ENCODE assay signal across 2 cellular contexts in the genomic region with DNA sequence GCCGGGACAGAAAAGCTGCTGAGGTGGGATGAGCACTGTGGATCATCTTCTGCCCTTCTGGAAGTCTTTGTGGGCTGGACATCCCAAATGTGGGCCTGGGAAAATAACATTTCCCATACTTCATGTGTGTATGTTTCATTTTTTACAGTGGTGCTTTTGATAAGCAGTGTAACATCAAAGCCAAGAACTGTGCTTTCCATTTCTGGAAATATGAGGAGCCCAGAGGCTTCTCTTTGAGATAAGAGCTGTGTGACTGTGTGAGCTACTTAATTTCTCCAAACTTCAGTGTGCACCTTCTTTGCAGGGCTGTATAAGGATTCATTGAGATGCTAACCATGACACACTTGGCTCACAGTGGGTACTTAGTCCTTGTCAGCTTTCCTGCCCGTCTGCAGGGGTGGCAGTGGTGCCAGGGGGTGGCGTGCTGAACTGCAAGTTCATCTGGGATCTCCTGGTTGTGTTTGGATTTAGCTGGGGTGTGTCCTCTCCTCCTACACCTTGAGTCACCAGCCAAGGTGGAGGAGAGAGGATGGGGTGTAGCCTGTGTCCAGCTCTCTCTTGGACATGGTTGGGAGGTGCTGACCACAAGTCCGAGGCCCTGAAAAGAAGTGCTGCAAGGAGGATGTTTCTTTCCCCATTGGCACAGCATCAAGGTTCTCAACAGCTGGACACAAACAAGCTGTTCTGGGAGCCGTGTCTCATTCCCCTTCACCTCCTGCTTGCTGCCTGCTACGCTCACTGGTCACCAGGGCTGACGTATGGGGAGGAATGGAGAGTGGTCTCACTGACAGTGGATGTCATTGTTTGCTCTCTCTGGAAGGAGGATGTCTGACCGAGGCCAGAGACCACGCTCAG.
TF ChIP-seq lines count a peak whose summit lies in the region.

No MANE protein-coding gene starts in this region.

TF ChIP-seq in H1, 55 proteins besides CTCF, POLR2A, EP300 and RAD21 (continued from another document):
- TF ChIP-seq EZH2 (IDR thresholded peaks at IDR 0.05; ENCODE audit: low read depth, low read length, severe bottlenecking) (no peak), TEAD4 (IDR thresholded peaks at IDR 0.05; ENCODE audit: low read depth, low read length) (no peak), CREB1 (IDR thresholded peaks at IDR 0.05) (no peak), SP4 (IDR thresholded peaks at IDR 0.05; ENCODE audit: low read length) (no peak), HDAC2 (IDR thresholded peaks at IDR 0.05; ENCODE audit: borderline replicate concordance in 1 of 2, low read depth in 2 of 2, low read length in 2 of 2) (no peak), CHD1 (IDR thresholded peaks at IDR 0.05; ENCODE audit: low read depth, low read length) (no peak), CTBP2 (IDR thresholded peaks at IDR 0.05; ENCODE audit: borderline replicate concordance, insufficient read depth, insufficient read length, low read length) (no peak), SUZ12 (IDR thresholded peaks at IDR 0.05; ENCODE audit: low read length) (no peak), CHD2 (IDR thresholded peaks at IDR 0.05; ENCODE audit: low read length) (no peak), SRF (IDR thresholded peaks at IDR 0.05; ENCODE audit: low read depth, low read length) (no peak), NANOG (IDR thresholded peaks at IDR 0.05; ENCODE audit: insufficient read depth, low read depth, low read length, poor library complexity, severe bottlenecking) (no peak), POLR2AphosphoS5 (IDR thresholded peaks at IDR 0.05; ENCODE audit: low read depth, low read length) (no peak), RNF2 (IDR thresholded peaks at IDR 0.05; ENCODE audit: borderline replicate concordance, low read depth, low read length, missing control alignments, poor library complexity, severe bottlenecking) (no peak), KDM1A (IDR thresholded peaks at IDR 0.05; ENCODE audit: borderline replicate concordance, low read length) (no peak), CEBPB (IDR thresholded peaks at IDR 0.05; ENCODE audit: low read depth, low read length) (no peak), BCL11A (IDR thresholded peaks at IDR 0.05; ENCODE audit: low read depth in 2 of 2, low read length in 2 of 2) (no peak)
- TF ChIP-seq, protein P1, sequence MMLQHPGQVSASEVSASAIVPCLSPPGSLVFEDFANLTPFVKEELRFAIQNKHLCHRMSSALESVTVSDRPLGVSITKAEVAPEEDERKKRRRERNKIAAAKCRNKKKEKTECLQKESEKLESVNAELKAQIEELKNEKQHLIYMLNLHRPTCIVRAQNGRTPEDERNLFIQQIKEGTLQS (IDR thresholded peaks at IDR 0.05; ENCODE audit: insufficient read depth, low read depth, low read length), result no peak

TF ChIP-seq in liver, 16 proteins besides CTCF, POLR2A, EP300 and RAD21 (continued from another document):
- TF ChIP-seq, protein P2, sequence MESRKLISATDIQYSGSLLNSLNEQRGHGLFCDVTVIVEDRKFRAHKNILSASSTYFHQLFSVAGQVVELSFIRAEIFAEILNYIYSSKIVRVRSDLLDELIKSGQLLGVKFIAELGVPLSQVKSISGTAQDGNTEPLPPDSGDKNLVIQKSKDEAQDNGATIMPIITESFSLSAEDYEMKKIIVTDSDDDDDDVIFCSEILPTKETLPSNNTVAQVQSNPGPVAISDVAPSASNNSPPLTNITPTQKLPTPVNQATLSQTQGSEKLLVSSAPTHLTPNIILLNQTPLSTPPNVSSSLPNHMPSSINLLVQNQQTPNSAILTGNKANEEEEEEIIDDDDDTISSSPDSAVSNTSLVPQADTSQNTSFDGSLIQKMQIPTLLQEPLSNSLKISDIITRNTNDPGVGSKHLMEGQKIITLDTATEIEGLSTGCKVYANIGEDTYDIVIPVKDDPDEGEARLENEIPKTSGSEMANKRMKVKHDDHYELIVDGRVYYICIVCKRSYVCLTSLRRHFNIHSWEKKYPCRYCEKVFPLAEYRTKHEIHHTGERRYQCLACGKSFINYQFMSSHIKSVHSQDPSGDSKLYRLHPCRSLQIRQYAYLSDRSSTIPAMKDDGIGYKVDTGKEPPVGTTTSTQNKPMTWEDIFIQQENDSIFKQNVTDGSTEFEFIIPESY (IDR thresholded peaks at IDR 0.05), result no peak
- no peak for TF ChIP-seq FOXA2 (IDR thresholded peaks at IDR 0.05)
- no peak for TF ChIP-seq SP1 (IDR thresholded peaks at IDR 0.05)
- no peak for TF ChIP-seq YY1 (IDR thresholded peaks at IDR 0.05)
- TF ChIP-seq GABPA (IDR thresholded peaks at IDR 0.05 in 1 of 2, conservative IDR thresholded peaks at IDR 0.05 in 1 of 2), result no peak
- no peak for TF ChIP-seq HNF4A (conservative IDR thresholded peaks at IDR 0.05)
- TF ChIP-seq NR2F2 (IDR thresholded peaks at IDR 0.05), result no peak
- TF ChIP-seq RXRA (IDR thresholded peaks at IDR 0.05), result no peak
- TF ChIP-seq, protein P1 (IDR thresholded peaks at IDR 0.05), result no peak
- TF ChIP-seq, protein P3, sequence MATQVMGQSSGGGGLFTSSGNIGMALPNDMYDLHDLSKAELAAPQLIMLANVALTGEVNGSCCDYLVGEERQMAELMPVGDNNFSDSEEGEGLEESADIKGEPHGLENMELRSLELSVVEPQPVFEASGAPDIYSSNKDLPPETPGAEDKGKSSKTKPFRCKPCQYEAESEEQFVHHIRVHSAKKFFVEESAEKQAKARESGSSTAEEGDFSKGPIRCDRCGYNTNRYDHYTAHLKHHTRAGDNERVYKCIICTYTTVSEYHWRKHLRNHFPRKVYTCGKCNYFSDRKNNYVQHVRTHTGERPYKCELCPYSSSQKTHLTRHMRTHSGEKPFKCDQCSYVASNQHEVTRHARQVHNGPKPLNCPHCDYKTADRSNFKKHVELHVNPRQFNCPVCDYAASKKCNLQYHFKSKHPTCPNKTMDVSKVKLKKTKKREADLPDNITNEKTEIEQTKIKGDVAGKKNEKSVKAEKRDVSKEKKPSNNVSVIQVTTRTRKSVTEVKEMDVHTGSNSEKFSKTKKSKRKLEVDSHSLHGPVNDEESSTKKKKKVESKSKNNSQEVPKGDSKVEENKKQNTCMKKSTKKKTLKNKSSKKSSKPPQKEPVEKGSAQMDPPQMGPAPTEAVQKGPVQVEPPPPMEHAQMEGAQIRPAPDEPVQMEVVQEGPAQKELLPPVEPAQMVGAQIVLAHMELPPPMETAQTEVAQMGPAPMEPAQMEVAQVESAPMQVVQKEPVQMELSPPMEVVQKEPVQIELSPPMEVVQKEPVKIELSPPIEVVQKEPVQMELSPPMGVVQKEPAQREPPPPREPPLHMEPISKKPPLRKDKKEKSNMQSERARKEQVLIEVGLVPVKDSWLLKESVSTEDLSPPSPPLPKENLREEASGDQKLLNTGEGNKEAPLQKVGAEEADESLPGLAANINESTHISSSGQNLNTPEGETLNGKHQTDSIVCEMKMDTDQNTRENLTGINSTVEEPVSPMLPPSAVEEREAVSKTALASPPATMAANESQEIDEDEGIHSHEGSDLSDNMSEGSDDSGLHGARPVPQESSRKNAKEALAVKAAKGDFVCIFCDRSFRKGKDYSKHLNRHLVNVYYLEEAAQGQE (IDR thresholded peaks at IDR 0.05), result no peak
